Comparison of ENCODE assay signal across 8 cellular contexts in genomic region chr11:66001941-66002647, GRCh38. TPM values are rescaled to one million over a fixed set of nuclear protein-coding genes. Genes with fewer than 3 reads are reported as not detected.
DNase-seq lines count a peak whose midpoint lies in the region; ATAC-seq lines count a peak whose summit lies in the region.

A gene with protein sequence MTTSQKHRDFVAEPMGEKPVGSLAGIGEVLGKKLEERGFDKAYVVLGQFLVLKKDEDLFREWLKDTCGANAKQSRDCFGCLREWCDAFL (plus strand): TSS chr11:66002503. CDS start chr11:66003251, 748 bp downstream.
Gene EIF1AD, minus strand, starts transcription at chr11:66002157. Its CDS starts 1,768 bp downstream, at chr11:66000389.

- peaks cover 42% of the 10 kb centered on the region for H3K36me3 ChIP-seq in effector memory CD4-positive, alpha-beta T cell (ENCODE audit: control insufficient read depth, insufficient read depth, low read length)

- H3K4me1 ChIP-seq in effector memory CD4-positive, alpha-beta T cell (ENCODE audit: control insufficient read depth, insufficient read depth, low read length, poor library complexity, severe bottlenecking), result peaks cover 9% of the 10 kb centered on the region

- H3K4me3 ChIP-seq in effector memory CD4-positive, alpha-beta T cell (ENCODE audit: insufficient read depth, low read depth, low read length, poor library complexity, severe bottlenecking), result peak within 1 kb of the TSS; percentile 66

- H3K27me3 ChIP-seq in effector memory CD4-positive, alpha-beta T cell (replicated peaks; ENCODE audit: control insufficient read depth, insufficient read depth, low read length, poor library complexity, severe bottlenecking), result no peaks in the 10 kb centered on the region

- peak; percentile 60 for ATAC-seq in GM21367 (IDR thresholded peaks at IDR 0.05; ENCODE audit: unreplicated experiment)

- H3K27ac ChIP-seq in effector memory CD4-positive, alpha-beta T cell (ENCODE audit: insufficient read depth, low read length, poor library complexity, severe bottlenecking), result peak within 1 kb of the TSS; percentile 80

- H3K9me3 ChIP-seq in effector memory CD4-positive, alpha-beta T cell (ENCODE audit: control insufficient read depth, low read length), result no peaks in the 10 kb centered on the region

- DNase-seq in CMK (ENCODE audit: low read depth), result peak; percentile 100
- DNase-seq in HT1080 (ENCODE audit: low read depth), result peak; percentile 98
- peak; percentile 99 to 100 for DNase-seq in NOMO-1 (lab: John Stamatoyannopoulos, UW; ENCODE audit: unreplicated experiment in 2 of 2)
- peak; percentile 96 for DNase-seq in activated CD8-positive, alpha-beta memory T cell treated with anti-CD3 and anti-CD28 coated beads for 24 hours
- peak; percentile 82 to 92 (median 91) for DNase-seq in effector memory CD4-positive, alpha-beta T cell
- DNase-seq in medulla oblongata (ENCODE audit: extremely low spot score), result peak; percentile 98
- DNase-seq in stimulated activated CD4-positive, alpha-beta T cell treated with anti-CD3 and anti-CD28 coated beads, TNF-alpha, amount 100 ng/mL, for 48 hours (ENCODE audit: low read depth in 3 of 3), result peak; percentile 83 to 93 (median 90)

RNA-seq across cellular contexts. Expression of the first gene that starts in this region (rescaled TPM):
- 99.1 and 153 TPM in 2 replicates for total RNA-seq in HT1080 (2014; rRNA removed; shearing (Covaris generic))
- polyA plus RNA-seq in HT1080 (2015; cell fraction: cytosol; rRNA removed), result 289 and 346 TPM in 2 replicates
- 146 and 147 TPM in 2 replicates for polyA plus RNA-seq in HT1080 (2015; cell fraction: nucleus; rRNA removed)

RNA-seq across cellular contexts. Expression of gene EIF1AD, which starts in this region (rescaled TPM):
- 45.8 and 57.5 TPM in 2 replicates for total RNA-seq in HT1080 (2014; rRNA removed; shearing (Covaris generic))
- 22.9 and 28.0 TPM in 2 replicates for polyA plus RNA-seq in HT1080 (2015; cell fraction: cytosol; rRNA removed)
- 42.3 and 43.4 TPM in 2 replicates for polyA plus RNA-seq in HT1080 (2015; cell fraction: nucleus; rRNA removed)

Comparison
In these comparisons a context has a peak if more than half of its experiments do, and no peak if none do; other contexts are left out.
1. Peak in every context shown above with its lines: DNase-seq, ATAC-seq, H3K4me3 ChIP-seq and H3K27ac ChIP-seq.